In the genomic region with DNA sequence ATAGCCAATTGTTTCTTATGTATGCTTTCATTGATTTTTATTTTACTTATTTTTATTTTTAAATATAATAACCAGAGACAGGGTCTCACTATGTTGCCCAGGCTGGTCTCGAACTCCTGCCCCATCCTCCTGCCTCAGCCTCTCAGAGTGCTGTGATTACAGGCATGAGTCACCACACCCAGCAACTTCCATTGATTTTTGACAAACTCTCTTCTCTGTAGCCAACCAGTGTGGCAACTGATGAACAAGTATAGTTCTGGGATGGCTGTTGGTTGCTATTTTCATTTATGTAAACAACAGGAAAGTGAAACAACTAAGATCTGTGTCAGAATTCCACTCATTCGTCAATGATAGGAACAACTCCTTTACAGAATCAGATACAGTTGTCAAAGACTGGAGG, we compare ENCODE assay signal across 17 cellular contexts.
DNase-seq lines count a peak whose midpoint lies in the region; ATAC-seq and TF ChIP-seq lines count a peak whose summit lies in the region.
"Had no signal": no experiment of that assay in that cellular context is flagged by ENCODE, and none has a peak within 500 bp of the region (broad histone marks: within the 10 kb centered on the region; RNA-seq: fewer than 3 reads in every experiment).

No MANE protein-coding gene starts in this region.

- H3K27ac ChIP-seq in RWPE2 (ENCODE audit: poor library complexity, severe bottlenecking) (no peak overlapping the region), psoas muscle (peak overlapping the region; percentile 72), WERI-Rb-1 (no peak overlapping the region)

- H3K27me3 ChIP-seq in RWPE2 (ENCODE audit: insufficient read depth, poor library complexity, severe bottlenecking) (no peaks in the 10 kb centered on the region), psoas muscle (ENCODE audit: insufficient read depth in 3 of 3, low read length in 2 of 3) (no peaks in the 10 kb centered on the region), WERI-Rb-1 (ENCODE audit: insufficient read depth, low read depth, severe bottlenecking) (no peaks in the 10 kb centered on the region)

- no peak for TF ChIP-seq CTCF in RWPE2 (IDR thresholded peaks at IDR 0.05; ENCODE audit: poor library complexity, severe bottlenecking)
- no peak for TF ChIP-seq CTCF in fibroblast of the aortic adventitia (IDR thresholded peaks at IDR 0.05; ENCODE audit: insufficient read depth, low read length)
- no peak for TF ChIP-seq CTCF in psoas muscle (IDR thresholded peaks at IDR 0.05)
- TF ChIP-seq CTCF in WERI-Rb-1 (IDR thresholded peaks at IDR 0.05; ENCODE audit: low read depth, low read length), result no peak

- H3K4me3 ChIP-seq in RWPE2 (ENCODE audit: severe bottlenecking) (no peak overlapping the region), fibroblast of the aortic adventitia (ENCODE audit: low read depth, low read length) (no peak overlapping the region), psoas muscle (no peak overlapping the region), WERI-Rb-1 (ENCODE audit: low read depth, low read length) (no peak overlapping the region)

- intact Hi-C loops in psoas muscle (cut with DNase I), result loop anchor here (5.0 to 10.0 kb wide), 3 partner anchors 33 to 356 kb away; a partner anchor contains a TSS

- no peaks in the 10 kb centered on the region for H3K9me3 ChIP-seq in RWPE2 (ENCODE audit: severe bottlenecking)
- H3K9me3 ChIP-seq in psoas muscle, result no peaks in the 10 kb centered on the region
- peaks cover 11% of the 10 kb centered on the region for H3K9me3 ChIP-seq in WERI-Rb-1 (ENCODE audit: severe bottlenecking)

- H3K4me1 ChIP-seq in RWPE2 (ENCODE audit: insufficient read depth, poor library complexity, severe bottlenecking) (no peaks in the 10 kb centered on the region), psoas muscle (peaks cover 22% of the 10 kb centered on the region)

- ATAC-seq in RWPE2 (ENCODE audit: low read depth), result 0 out of 3 replicates have a peak, but pooled peaks have one; percentile 17
- peak in 2 of 4 donors; percentile 27 to 45 for ATAC-seq in psoas muscle
- ATAC-seq in HG03439 (IDR thresholded peaks at IDR 0.05; ENCODE audit: unreplicated experiment), result no peak
- ATAC-seq: activated CD4-positive, CD25-positive, alpha-beta regulatory T cell treated with anti-CD3 and anti-CD28 coated beads, Interleukin-2, amount 50 U/mL, for 24 hours; Panc1 had no signal

- WGBS in psoas muscle, 3 donors, result 58 to 62% (median 59%) methylated on average over 2 of the region's 2 CpGs

- DNase-seq in HCEC 1CT, result peak; percentile 71
- DNase-seq in RWPE2 (ENCODE audit: low spot score), result no peak
- DNase-seq in fibroblast of the aortic adventitia (ENCODE audit: low read depth), result peak; percentile 12
- DNase-seq in psoas muscle, result no peak
- no peak for DNase-seq in Kasumi-1 (lab: John Stamatoyannopoulos, UW)
- no peak for DNase-seq in A172 (ENCODE audit: low spot score)
- no peak for DNase-seq in WERI-Rb-1
- DNase-seq: activated CD8-positive, alpha-beta memory T cell treated with anti-CD3 and anti-CD28 coated beads, Interleukin-2, amount 50 U/mL, for 48 hours; activated naive CD4-positive, alpha-beta T cell treated with Interleukin-2 at 50 U/mL for 16 hours; CD4-positive, CD25-positive, alpha-beta regulatory T cell; H7; NCI-H2029; NCI-H748 treated with DMSO at 0.1 percent for 48 hours; T-helper 1 cell had no signal

- no peaks in the 10 kb centered on the region for H3K36me3 ChIP-seq in RWPE2 (ENCODE audit: low read depth)
- no peaks in the 10 kb centered on the region for H3K36me3 ChIP-seq in psoas muscle (ENCODE audit: insufficient read depth in 1 of 2, low read depth in 1 of 2)
- no peaks in the 10 kb centered on the region for H3K36me3 ChIP-seq in WERI-Rb-1

Comparison
In these comparisons a context has a peak if more than half of its experiments do, and no peak if none do; other contexts are left out.
1. DNase-seq: peak in HCEC 1CT (single experiment) and fibroblast of the aortic adventitia (single experiment); none in RWPE2 (single experiment), psoas muscle (0 of 2), Kasumi-1 (0 of 2), A172 (single experiment) and WERI-Rb-1 (single experiment).